ENCODE assay signal across 14 cellular contexts in genomic region chr5:37875051-37875787, GRCh38. TPM values are rescaled to one million over a fixed set of nuclear protein-coding genes. Genes with fewer than 3 reads are reported as not detected.
DNase-seq lines count a peak whose midpoint lies in the region; ATAC-seq and TF ChIP-seq lines count a peak whose summit lies in the region.
"Had no signal": no experiment of that assay in that cellular context is flagged by ENCODE, and none has a peak within 500 bp of the region (broad histone marks: within the 10 kb centered on the region; RNA-seq: fewer than 3 reads in every experiment).

No MANE protein-coding gene starts in this region.

- H3K4me2 ChIP-seq in PC-3 (ENCODE audit: low read length): no peak overlapping the region

- TF ChIP-seq CTCF in HFFc6 (IDR thresholded peaks at IDR 0.05) (peak; percentile 15; the same call in 1 of the 2 replicates), PC-3 (conservative IDR thresholded peaks at IDR 0.05; ENCODE audit: low read depth, low read length) (no peak), fibroblast of the aortic adventitia (IDR thresholded peaks at IDR 0.05; ENCODE audit: insufficient read depth, low read length) (no peak), vagina (IDR thresholded peaks at IDR 0.05) (no peak)

- no peaks in the 10 kb centered on the region for H3K9me3 ChIP-seq in PC-3 (ENCODE audit: low read length)
- no peaks in the 10 kb centered on the region for H3K9me3 ChIP-seq in vagina

- no peaks in the 10 kb centered on the region for H3K36me3 ChIP-seq in PC-3 (ENCODE audit: low read depth, low read length)
- no peaks in the 10 kb centered on the region for H3K36me3 ChIP-seq in vagina
- H3K36me3 ChIP-seq: heart left ventricle had no signal

- H4K20me1 ChIP-seq in PC-3 (ENCODE audit: low read length): no peaks in the 10 kb centered on the region

- intact Hi-C loops in PC-3 (cut with micrococcal nuclease) (no loop called here), vagina (cut with DNase I) (no loop called here)

- POLR2A ChIA-PET in PC-3 (lab: Charles Lee; ENCODE audit: unreplicated experiment): no interaction called here

- H3K79me2 ChIP-seq in PC-3 (ENCODE audit: low read length): no peaks in the 10 kb centered on the region

- H3K4me1 Mint-ChIP-seq in HFFc6 (ENCODE audit: low read depth): peaks cover 40% of the 10 kb centered on the region
- H3K4me1 Mint-ChIP-seq: activated CD4-positive, alpha-beta memory T cell treated with anti-CD3 and anti-CD28 coated beads, Interleukin-2, amount 10 ng/mL, durations not matched to agents 7 days and 5 days had no signal

- no TSS peak for BruUV-seq in PC-3 (replicated peaks; lab: Mats Ljungman, UMichigan)

- H3F3A ChIP-seq in PC-3 (ENCODE audit: low read length, unreplicated experiment): no peaks in the 10 kb centered on the region

- H3K36me3 Mint-ChIP-seq in HFFc6 (ENCODE audit: low read depth): no peaks in the 10 kb centered on the region

- no peaks in the 10 kb centered on the region for H3K9me2 ChIP-seq in PC-3 (replicated peaks; ENCODE audit: low read length)

- no peak overlapping the region for H3K9ac ChIP-seq in PC-3 (ENCODE audit: low read length)

- no peaks in the 10 kb centered on the region for H3K4me1 ChIP-seq in PC-3 (ENCODE audit: insufficient read depth, low read length)
- no peaks in the 10 kb centered on the region for H3K4me1 ChIP-seq in vagina
- H3K4me1 ChIP-seq: heart left ventricle had no signal

- no peak for TF ChIP-seq POLR2A in GM18505 (IDR thresholded peaks at IDR 0.05; ENCODE audit: borderline replicate concordance, extremely low read depth, insufficient read depth, insufficient read length)
- no peak for TF ChIP-seq POLR2A in vagina (IDR thresholded peaks at IDR 0.05)

- H3K27ac Mint-ChIP-seq in HFFc6: peak overlapping the region; percentile 89
- H3K27ac Mint-ChIP-seq: activated CD4-positive, alpha-beta memory T cell treated with anti-CD3 and anti-CD28 coated beads, Interleukin-2, amount 10 ng/mL, durations not matched to agents 7 days and 5 days had no signal

- H3K27me3 Mint-ChIP-seq in HFFc6 (ENCODE audit: insufficient read depth): peaks cover 2% of the 10 kb centered on the region; the same call in 1 of the 2 replicates
- H3K27me3 Mint-ChIP-seq: activated CD4-positive, alpha-beta memory T cell treated with anti-CD3 and anti-CD28 coated beads, Interleukin-2, amount 10 ng/mL, durations not matched to agents 7 days and 5 days had no signal

- DNase-seq in EH (ENCODE audit: low read depth): peak; percentile 83
- peak; percentile 75 for DNase-seq in HFFc6
- peak; percentile 16 for DNase-seq in PC-3
- DNase-seq in fibroblast of the aortic adventitia (ENCODE audit: low read depth): peak; percentile 54
- no peak for DNase-seq in superior temporal gyrus (ENCODE audit: extremely low spot score)
- no peak for DNase-seq in T-helper 9 cell
- DNase-seq in vagina (ENCODE audit: extremely low spot score in 2 of 2): no peak
- DNase-seq: activated CD4-positive, alpha-beta memory T cell treated with anti-CD3 and anti-CD28 coated beads, Interleukin-2, amount 10 ng/mL, durations not matched to agents 7 days and 5 days; anterior cingulate cortex; heart left ventricle; NCI-H2029; SHP77 treated with DMSO at 0.1 percent for 48 hours; substantia nigra had no signal

- H3K4me3 Mint-ChIP-seq in HFFc6: peak overlapping the region; percentile 19; the same call in 1 of the 2 replicates
- H3K4me3 Mint-ChIP-seq: activated CD4-positive, alpha-beta memory T cell treated with anti-CD3 and anti-CD28 coated beads, Interleukin-2, amount 10 ng/mL, durations not matched to agents 7 days and 5 days had no signal

- H2AFZ ChIP-seq in PC-3 (ENCODE audit: low read length): no peak overlapping the region

- no peaks in the 10 kb centered on the region for H3K9me3 Mint-ChIP-seq in HFFc6
- H3K9me3 Mint-ChIP-seq: activated CD4-positive, alpha-beta memory T cell treated with anti-CD3 and anti-CD28 coated beads, Interleukin-2, amount 10 ng/mL, durations not matched to agents 7 days and 5 days had no signal

- ATAC-seq in PC-3 (no peak), GM18505 (IDR thresholded peaks at IDR 0.05; ENCODE audit: unreplicated experiment) (no peak)
- ATAC-seq: heart left ventricle had no signal

- CTCF ChIA-PET in PC-3 (lab: Charles Lee): no interaction called here

- H3K4me3 ChIP-seq in PC-3 (ENCODE audit: low read length) (no peak overlapping the region), fibroblast of the aortic adventitia (ENCODE audit: low read depth, low read length) (no peak overlapping the region), vagina (no peak overlapping the region)
- H3K4me3 ChIP-seq: heart left ventricle had no signal

- H3K27me3 ChIP-seq in PC-3 (ENCODE audit: low read length) (peaks cover 39% of the 10 kb centered on the region), vagina (no peaks in the 10 kb centered on the region)
- H3K27me3 ChIP-seq: heart left ventricle had no signal

- no peak overlapping the region for H3K27ac ChIP-seq in PC-3 (ENCODE audit: low read length)
- no peak overlapping the region for H3K27ac ChIP-seq in vagina
- H3K27ac ChIP-seq: heart left ventricle had no signal

RNA-seq across cellular contexts. Expression of gene GDNF, which starts 35.4 kb away (rescaled TPM):
- total RNA-seq in HFFc6 (2021; fragmentation: NEBNext Ultra II Directional; extraction: Animal tissue kit (Norgen Biotek cat#: 25700)): 1 to 10 TPM in 5 of 6 experiments, under 1 TPM in 1; 0.85 to 8.3 (median 7.1) TPM
- not detected in 2 replicates for total RNA-seq in PC-3 (2014; rRNA removed)
- 0.54 TPM in 1 of 2 replicates, not detected in the other for total RNA-seq in fibroblast of the aortic adventitia (ENCODE audit: low replicate concordance)
- 0.98 TPM for total RNA-seq in vagina
- total RNA-seq: activated CD4-positive, alpha-beta memory T cell treated with anti-CD3 and anti-CD28 coated beads, Interleukin-2, amount 10 ng/mL, durations not matched to agents 7 days and 5 days had no signal

Comparison
In these comparisons a context has a peak if more than half of its experiments do, and no peak if none do; other contexts are left out.
1. DNase-seq: peak in EH (single experiment), HFFc6 (single experiment), PC-3 (single experiment) and fibroblast of the aortic adventitia (single experiment); none in superior temporal gyrus (single experiment), T-helper 9 cell (single experiment) and vagina (0 of 2).